19 cellular contexts compared by ENCODE assay signal in the genomic region with DNA sequence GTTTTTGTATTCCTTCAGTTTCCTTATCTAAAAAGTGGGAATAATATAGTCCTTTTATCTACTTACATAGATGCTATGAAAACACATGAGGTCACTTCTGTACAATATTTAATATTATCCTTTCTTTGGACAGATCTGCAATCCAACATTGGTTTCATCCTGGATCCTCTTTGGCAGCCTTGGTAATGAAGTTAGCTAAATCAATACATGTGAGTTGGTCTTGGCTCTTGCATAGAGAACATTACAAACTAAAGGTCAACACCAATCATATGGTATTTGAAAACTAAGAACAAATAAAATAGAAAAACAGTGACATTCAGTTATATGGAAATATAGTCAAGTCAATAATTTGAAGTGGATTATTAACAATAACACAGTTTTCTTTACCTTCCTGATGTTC. TPM values are rescaled to one million over a fixed set of nuclear protein-coding genes. Genes with fewer than 3 reads are reported as not detected.
DNase-seq lines count a peak whose midpoint lies in the region; ATAC-seq and TF ChIP-seq lines count a peak whose summit lies in the region.
"Had no signal": no experiment of that assay in that cellular context is flagged by ENCODE, and none has a peak within 500 bp of the region (broad histone marks: within the 10 kb centered on the region; RNA-seq: fewer than 3 reads in every experiment).

No MANE protein-coding gene starts in this region.

- H3K36me3 ChIP-seq in osteoblast (ENCODE audit: insufficient read depth, low read length) = no peaks in the 10 kb centered on the region
- H3K36me3 ChIP-seq in CD8-positive, alpha-beta T cell (ENCODE audit: insufficient read depth, low read length) = no peaks in the 10 kb centered on the region
- H3K36me3 ChIP-seq: BLaER1, HAP-1 had no signal

- H3K27ac Mint-ChIP-seq in activated CD4-positive, alpha-beta T cell treated with anti-CD3 and anti-CD28 coated beads for 36 hours = no peak overlapping the region
- H3K27ac Mint-ChIP-seq in CD8-positive, alpha-beta T cell = no peak overlapping the region
- H3K27ac Mint-ChIP-seq: B cell; CD4-positive, CD25-positive, alpha-beta regulatory T cell; GM23338; HFFc6 had no signal

- H3K79me2 ChIP-seq in osteoblast (ENCODE audit: insufficient read depth, low read length) = peaks cover 18% of the 10 kb centered on the region

- peaks cover 3% of the 10 kb centered on the region for H3K27me3 Mint-ChIP-seq in activated CD4-positive, alpha-beta T cell treated with anti-CD3 and anti-CD28 coated beads for 36 hours
- no peaks in the 10 kb centered on the region for H3K27me3 Mint-ChIP-seq in CD8-positive, alpha-beta T cell (ENCODE audit: low read depth)
- H3K27me3 Mint-ChIP-seq: CD4-positive, CD25-positive, alpha-beta regulatory T cell; CD8-positive, alpha-beta memory T cell had no signal

- H3K4me3 ChIP-seq in LNCaP clone FGC (ENCODE audit: low read depth, low read length) (no peak overlapping the region), osteoblast (ENCODE audit: insufficient read depth, low read length) (no peak overlapping the region)
- H3K4me3 ChIP-seq in CD8-positive, alpha-beta T cell (ENCODE audit: low read depth, low read length) = no peak overlapping the region
- H3K4me3 ChIP-seq: BLaER1, GM12878, GM23338, HAP-1 had no signal

- peaks cover 3% of the 10 kb centered on the region for H3K27me3 ChIP-seq in osteoblast (ENCODE audit: insufficient read depth, low read length)
- H3K27me3 ChIP-seq in CD8-positive, alpha-beta T cell (ENCODE audit: insufficient read depth, low read length) = no peaks in the 10 kb centered on the region
- H3K27me3 ChIP-seq: BLaER1 had no signal

- ATAC-seq in activated CD4-positive, alpha-beta T cell treated with anti-CD3 and anti-CD28 coated beads for 36 hours = no peak
- ATAC-seq in CD8-positive, alpha-beta T cell = no peak
- ATAC-seq: GM12878, GM23338 had no signal

- no peak overlapping the region for H3K4me3 Mint-ChIP-seq in activated CD4-positive, alpha-beta T cell treated with anti-CD3 and anti-CD28 coated beads for 36 hours
- no peak overlapping the region for H3K4me3 Mint-ChIP-seq in CD8-positive, alpha-beta T cell
- H3K4me3 Mint-ChIP-seq: B cell, GM23338, HFFc6 had no signal

- peaks cover 18% of the 10 kb centered on the region for H3K4me1 Mint-ChIP-seq in activated CD4-positive, alpha-beta T cell treated with anti-CD3 and anti-CD28 coated beads for 36 hours
- H3K4me1 Mint-ChIP-seq in CD8-positive, alpha-beta T cell (ENCODE audit: low read depth) = peaks cover 24% of the 10 kb centered on the region

- DNase-seq in LNCaP clone FGC (ENCODE audit: low read depth) (peak; percentile 91), osteoblast (ENCODE audit: insufficient read length, low spot score, missing footprints) (peak; percentile 2), retina (no peak)
- DNase-seq in activated CD4-positive, alpha-beta T cell treated with anti-CD3 and anti-CD28 coated beads for 36 hours = no peak
- DNase-seq in CD8-positive, alpha-beta T cell = no peak
- DNase-seq: CD4-positive, CD25-positive, alpha-beta regulatory T cell; CD8-positive, alpha-beta memory T cell; DMS 273 treated with DMSO at 0.1 percent for 48 hours; DMS79; EL; GDM1; HFFc6 had no signal

- POLR2A ChIA-PET in activated CD4-positive, alpha-beta T cell treated with anti-CD3 and anti-CD28 coated beads for 36 hours (lab: Charles Lee) = interaction anchor here (0.6 kb wide), 1 partner anchor 133 kb away, joined by 3 read pairs; no protein-coding TSS in a partner anchor
- POLR2A ChIA-PET in CD8-positive, alpha-beta T cell (lab: Charles Lee) = interaction anchor here (0.6 kb wide), 2 partner anchors 17 to 21 kb away, joined by 3 to 4 read pairs; no protein-coding TSS in a partner anchor

- no peaks in the 10 kb centered on the region for H3K9me3 ChIP-seq in osteoblast (ENCODE audit: low read depth, low read length)
- no peaks in the 10 kb centered on the region for H3K9me3 ChIP-seq in CD8-positive, alpha-beta T cell (ENCODE audit: low read length)
- H3K9me3 ChIP-seq: BLaER1, HAP-1 had no signal

- H3K27ac ChIP-seq in 22Rv1 (peak overlapping the region; percentile 76), VCaP (peak overlapping the region; percentile 89), osteoblast (ENCODE audit: low read depth, low read length) (no peak overlapping the region)
- no peak overlapping the region for H3K27ac ChIP-seq in CD8-positive, alpha-beta T cell (ENCODE audit: low read depth, low read length)
- H3K27ac ChIP-seq: BLaER1 had no signal

- TF ChIP-seq CTCF in 22Rv1 (IDR thresholded peaks at IDR 0.05) (no peak), LNCaP clone FGC (IDR thresholded peaks at IDR 0.05; ENCODE audit: control insufficient read depth, extremely low read depth, insufficient read depth) (no peak), VCaP (conservative IDR thresholded peaks at IDR 0.05) (no peak), osteoblast (IDR thresholded peaks at IDR 0.05; ENCODE audit: extremely low read depth, low read depth, low read length) (no peak)
- no peak for TF ChIP-seq CTCF in CD8-positive, alpha-beta T cell (IDR thresholded peaks at IDR 0.05)

- H3K4me1 ChIP-seq in osteoblast (ENCODE audit: insufficient read depth, low read length) = peaks cover 19% of the 10 kb centered on the region
- H3K4me1 ChIP-seq in CD8-positive, alpha-beta T cell (ENCODE audit: insufficient read depth, low read length) = peaks cover 15% of the 10 kb centered on the region

- H3K36me3 Mint-ChIP-seq in activated CD4-positive, alpha-beta T cell treated with anti-CD3 and anti-CD28 coated beads for 36 hours (ENCODE audit: low read depth) = peaks cover 2% of the 10 kb centered on the region
- peaks cover 9% of the 10 kb centered on the region for H3K36me3 Mint-ChIP-seq in CD8-positive, alpha-beta T cell

- H3K9me3 Mint-ChIP-seq in activated CD4-positive, alpha-beta T cell treated with anti-CD3 and anti-CD28 coated beads for 36 hours (ENCODE audit: low read depth) = no peaks in the 10 kb centered on the region
- H3K9me3 Mint-ChIP-seq in CD8-positive, alpha-beta T cell = no peaks in the 10 kb centered on the region
- H3K9me3 Mint-ChIP-seq: CD4-positive, CD25-positive, alpha-beta regulatory T cell; CD8-positive, alpha-beta memory T cell; GM23338; HFFc6 had no signal

- CTCF ChIA-PET in activated CD4-positive, alpha-beta T cell treated with anti-CD3 and anti-CD28 coated beads for 36 hours (lab: Charles Lee) = no interaction called here
- CTCF ChIA-PET in CD8-positive, alpha-beta T cell (lab: Charles Lee) = no interaction called here

- intact Hi-C loops in activated CD4-positive, alpha-beta T cell treated with anti-CD3 and anti-CD28 coated beads for 36 hours (cut with DNase I, micrococcal nuclease) = loop anchor here (5.0 to 10.0 kb wide), 7 partner anchors 109 to 1617 kb away; a partner anchor contains a TSS
- intact Hi-C loops in CD8-positive, alpha-beta T cell (cut with DNase I, micrococcal nuclease) = loop anchor here (5.0 to 10.0 kb wide), 3 partner anchors 289 to 807 kb away; a partner anchor contains a TSS

- H3K4me2 ChIP-seq in osteoblast (ENCODE audit: insufficient read depth, low read length) = no peak overlapping the region
- H3K4me2 ChIP-seq: BLaER1, GM23338 had no signal

- no peak overlapping the region for H2AFZ ChIP-seq in osteoblast (ENCODE audit: low read length)
- H2AFZ ChIP-seq: GM23338 had no signal

- peaks cover 14% of the 10 kb centered on the region for H4K20me1 ChIP-seq in osteoblast (ENCODE audit: insufficient read depth, low read length)
- H4K20me1 ChIP-seq: BLaER1 had no signal

RNA-seq across cellular contexts. Expression of a gene that starts 3.2 kb away (rescaled TPM):
- total RNA-seq in osteoblast = 43.1 and 44.2 TPM in 2 replicates
- 10 to 100 TPM; 14.0 to 15.2 TPM for total RNA-seq in activated CD4-positive, alpha-beta T cell treated with anti-CD3 and anti-CD28 coated beads for 36 hours
- 10 to 100 TPM in 1 of 2 experiments, 1 to 10 TPM in 1; 9.3 to 14.8 TPM for total RNA-seq in CD8-positive, alpha-beta T cell

Comparison
In these comparisons a context has a peak if more than half of its experiments do, and no peak if none do; other contexts are left out.
1. H3K27ac ChIP-seq: peak in 22Rv1 (single experiment) and VCaP (single experiment); none in osteoblast (single experiment) and CD8-positive, alpha-beta T cell (single experiment).
2. DNase-seq: peak in LNCaP clone FGC (single experiment) and osteoblast (single experiment); none in activated CD4-positive, alpha-beta T cell treated with anti-CD3 and anti-CD28 coated beads for 36 hours (single experiment), CD8-positive, alpha-beta T cell (0 of 7) and retina (single experiment).